In genomic region chr20:10280016-10280908, GRCh38 we compare ENCODE assay signal across 24 cellular contexts.
DNase-seq lines count a peak whose midpoint lies in the region; ATAC-seq lines count a peak whose summit lies in the region.
"Had no signal": no experiment of that assay in that cellular context is flagged by ENCODE, and none has a peak within 500 bp of the region (broad histone marks: within the 10 kb centered on the region; RNA-seq: fewer than 3 reads in every experiment).

No MANE protein-coding gene starts in this region.

- H4K8ac ChIP-seq in trophoblast cell (ENCODE audit: low read depth, low read length) = no peak overlapping the region

- H2BK120ac ChIP-seq in trophoblast cell (ENCODE audit: insufficient read depth, low read length, poor library complexity) = no peak overlapping the region

- H3K18ac ChIP-seq in trophoblast cell (ENCODE audit: low read length) = no peak overlapping the region

- H3K4me1 ChIP-seq in trophoblast cell (ENCODE audit: control insufficient read depth in 1 of 2, insufficient read depth in 2 of 2, low read length in 2 of 2) = peaks cover 0 to 7% of the 10 kb centered on the region in 2 experiments
- H3K4me1 ChIP-seq: heart left ventricle, left ventricle myocardium inferior, SJCRH30, testis had no signal

- H3K9ac ChIP-seq in SK-N-MC (ENCODE audit: insufficient read length) (peak overlapping the region; percentile 66), trophoblast cell (ENCODE audit: low read length) (no peak overlapping the region)

- H2AFZ ChIP-seq in trophoblast cell (ENCODE audit: insufficient read depth, low read length, poor library complexity) = no peak overlapping the region

- H2AK5ac ChIP-seq in trophoblast cell (ENCODE audit: low read length) = no peak overlapping the region

- H3K4me3 ChIP-seq in SK-N-MC (peak overlapping the region; percentile 65), trophoblast cell (ENCODE audit: low read depth, low read length) (no peak overlapping the region)
- H3K4me3 ChIP-seq: coronary artery, heart left ventricle, left ventricle myocardium inferior, SJCRH30, testis had no signal

- no peak overlapping the region for H2BK12ac ChIP-seq in trophoblast cell (ENCODE audit: low read length)

- H3K14ac ChIP-seq in trophoblast cell (ENCODE audit: low read length) = no peak overlapping the region

- H3K23ac ChIP-seq in trophoblast cell (ENCODE audit: low read length) = no peak overlapping the region

- no peak for ATAC-seq in HG03135 (IDR thresholded peaks at IDR 0.05; ENCODE audit: unreplicated experiment)
- ATAC-seq: activated CD4-positive, alpha-beta T cell treated with anti-CD3 and anti-CD28 coated beads for 36 hours; heart left ventricle; naive thymus-derived CD8-positive, alpha-beta T cell; Panc1; stimulated activated memory B cell treated with anti-CD40 and anti-IgM and Interleukin-4, amounts not matched to agents 10 μg/mL and 1 μg/mL and 100 μg/mL, for 72 hours had no signal

- no peaks in the 10 kb centered on the region for H3K79me2 ChIP-seq in trophoblast cell (ENCODE audit: control insufficient read depth, insufficient read depth, low read length, poor library complexity)

- no peaks in the 10 kb centered on the region for H3K36me3 ChIP-seq in SK-N-MC (ENCODE audit: insufficient read depth, low read length)
- no peaks in the 10 kb centered on the region for H3K36me3 ChIP-seq in trophoblast cell (ENCODE audit: control insufficient read depth in 1 of 2, insufficient read depth in 2 of 2, low read length in 2 of 2)
- H3K36me3 ChIP-seq: heart left ventricle, left ventricle myocardium inferior, SJCRH30 had no signal

- H3K9me3 ChIP-seq in SK-N-MC (ENCODE audit: low read depth, low read length) (no peaks in the 10 kb centered on the region), trophoblast cell (ENCODE audit: insufficient read depth, low read depth, low read length) (no peaks in the 10 kb centered on the region)
- H3K9me3 ChIP-seq: heart left ventricle, left ventricle myocardium inferior, SJCRH30, testis had no signal

- no peak overlapping the region for H4K91ac ChIP-seq in trophoblast cell (ENCODE audit: low read depth, low read length)

- no CpG with 5 or more reads among the region's 5 CpGs for WGBS in trophoblast cell (ENCODE audit: extremely low coverage, insufficient coverage, insufficient read length)

- H3K79me1 ChIP-seq in trophoblast cell (ENCODE audit: low read length) = no peaks in the 10 kb centered on the region

- DNase-seq in ELR (ENCODE audit: low read depth) (peak; percentile 60), SK-N-MC (ENCODE audit: low read depth, low spot score) (peak; percentile 100), fibroblast of gingiva (ENCODE audit: low read depth) (peak; percentile 56), trophoblast cell (peak; percentile 59 to 85), iPS-NIHi11 (ENCODE audit: low spot score) (no peak), glomerular visceral epithelial cell (ENCODE audit: extremely low spot score) (no peak), HUDEP-2 (lab: John Stamatoyannopoulos, UW; ENCODE audit: unreplicated experiment in 76 of 76) (no peak)
- DNase-seq: activated CD4-positive, alpha-beta T cell treated with anti-CD3 and anti-CD28 coated beads for 36 hours; activated naive CD4-positive, alpha-beta T cell treated with anti-CD3 and anti-CD28 coated beads for 36 hours; activated T-cell treated with anti-CD3 and anti-CD28 coated beads, Interleukin-2, amount 50 U/mL, for 24 hours; amygdala; heart left ventricle; KBM-7; left ventricle myocardium inferior; naive thymus-derived CD8-positive, alpha-beta T cell; NCI-H1436 treated with DMSO at 0.1 percent for 48 hours; NCI-H510A; SJCRH30; stimulated activated CD4-positive, alpha-beta T cell treated with anti-CD3 and anti-CD28 coated beads, Interleukin-2, amount 100 ng/mL, for 48 hours; testis had no signal

- no peak overlapping the region for H2BK5ac ChIP-seq in trophoblast cell (ENCODE audit: low read depth, low read length, poor library complexity)

- H3K27ac ChIP-seq in SK-N-MC (peak overlapping the region; percentile 98), trophoblast cell (ENCODE audit: low read depth, low read length) (no peak overlapping the region)
- H3K27ac ChIP-seq: coronary artery, heart left ventricle, left ventricle myocardium inferior, SJCRH30, testis had no signal

- H3K4me2 ChIP-seq in trophoblast cell (ENCODE audit: low read length) = no peak overlapping the region

- H4K12ac ChIP-seq in trophoblast cell (ENCODE audit: low read depth, low read length) = no peak overlapping the region

- no peaks in the 10 kb centered on the region for H3K27me3 ChIP-seq in trophoblast cell (ENCODE audit: insufficient read depth, low read length)
- H3K27me3 ChIP-seq: SJCRH30, testis had no signal

- H3K4ac ChIP-seq in trophoblast cell (ENCODE audit: low read depth, low read length) = no peak overlapping the region

Comparison
In these comparisons a context has a peak if more than half of its experiments do, and no peak if none do; other contexts are left out.
1. DNase-seq: peak in ELR (single experiment), SK-N-MC (single experiment), fibroblast of gingiva (single experiment) and trophoblast cell (2 of 2); none in iPS-NIHi11 (single experiment), glomerular visceral epithelial cell (single experiment) and HUDEP-2 (0 of 76).